Comparison of ENCODE assay signal across 8 cellular contexts in genomic region chr18:3245853-3246635, GRCh38. TPM values are rescaled to one million over a fixed set of nuclear protein-coding genes. Genes with fewer than 3 reads are reported as not detected.
A peak's percentile ranks its signal among the peaks of the same experiment; 100 is the strongest.
DNase-seq lines count a peak whose midpoint lies in the region; ATAC-seq, FAIRE-seq and TF ChIP-seq lines count a peak whose summit lies in the region.

No MANE protein-coding gene starts in this region.

- H3K27ac ChIP-seq in endothelial cell of umbilical vein (ENCODE audit: insufficient read depth, low read depth, low read length) = peak overlapping the region; percentile 83

- no peaks in the 10 kb centered on the region for H3K9me1 ChIP-seq in endothelial cell of umbilical vein (replicated peaks; ENCODE audit: control insufficient read depth, extremely low read depth, insufficient read depth, low read length)

- CTCF ChIA-PET in endothelial cell of umbilical vein (lab: Charles Lee) = interaction anchor here (0.6 to 4.8 kb wide), 45 partner anchors 10 to 1660 kb away, joined by 3 to 54 read pairs (median 5); no protein-coding TSS in a partner anchor

- FAIRE-seq in endothelial cell of umbilical vein (lab: Jason Lieb, UNC) = peak; percentile 86

- TF ChIP-seq POLR2A in endothelial cell of umbilical vein (IDR thresholded peaks at IDR 0.05; ENCODE audit: low read depth, low read length) = no peak

- peak overlapping the region; percentile 100 for H3K9ac ChIP-seq in endothelial cell of umbilical vein (replicated peaks; ENCODE audit: extremely low read depth, insufficient read depth, low read length)

- POLR2A ChIA-PET in endothelial cell of umbilical vein (lab: Charles Lee) = interaction anchor here (0.7 to 1.4 kb wide), 7 partner anchors 94 to 675 kb away, joined by 3 to 4 read pairs (median 3); partner anchors contain the start of genes METTL4 and NDC80

- H3K4me2 ChIP-seq in endothelial cell of umbilical vein (ENCODE audit: insufficient read depth, low read length) = peak overlapping the region; percentile 74

- H3K4me3 ChIP-seq in endothelial cell of umbilical vein (replicated peaks in 1 of 3; ENCODE audit: insufficient read depth in 1 of 3, low read depth in 1 of 3, low read length in 3 of 3) = peak overlapping the region; percentile 26 to 75 (median 66)
- peak overlapping the region; percentile 91 for H3K4me3 ChIP-seq in mononuclear cell (ENCODE audit: low read length)

- H3K9me3 ChIP-seq in endothelial cell of umbilical vein (replicated peaks; ENCODE audit: control insufficient read depth, insufficient read depth, low read length) = no peaks in the 10 kb centered on the region
- no peaks in the 10 kb centered on the region for H3K9me3 ChIP-seq in mononuclear cell (ENCODE audit: low read depth, low read length)

- H3K4me1 ChIP-seq in endothelial cell of umbilical vein (ENCODE audit: control insufficient read depth, extremely low read depth, insufficient read depth, low read length) (peaks cover 26% of the 10 kb centered on the region), mononuclear cell (ENCODE audit: insufficient read depth, low read length) (peaks cover 45% of the 10 kb centered on the region)

- peak overlapping the region; percentile 78 for H2AFZ ChIP-seq in endothelial cell of umbilical vein (ENCODE audit: low read depth, low read length)

- dilution Hi-C loops in endothelial cell of umbilical vein (cut with MboI; ENCODE audit: extremely low pct_ligation_motif_present, low sequenced_read_pairs) = no loop called here

- H4K20me1 ChIP-seq in endothelial cell of umbilical vein (replicated peaks; ENCODE audit: control insufficient read depth, extremely low read depth, insufficient read depth, low read length) = no peaks in the 10 kb centered on the region

- no TSS peak for BruUV-seq in endothelial cell of umbilical vein (replicated peaks; lab: Mats Ljungman, UMichigan)

- intact Hi-C loops in endothelial cell of umbilical vein (cut with micrococcal nuclease) = loop anchor here (1.0 to 10.0 kb wide), 9 partner anchors 93 to 1659 kb away; partner anchors contain the start of gene LPIN2

- peak; percentile 43 for ATAC-seq in GM19463 (IDR thresholded peaks at IDR 0.05; ENCODE audit: unreplicated experiment)

- H3K27me3 ChIP-seq in endothelial cell of umbilical vein (ENCODE audit: control insufficient read depth in 2 of 2, insufficient read depth in 2 of 2, low read length in 2 of 2) (no peaks in the 10 kb centered on the region), mononuclear cell (ENCODE audit: insufficient read depth, low read length) (no peaks in the 10 kb centered on the region)

- TF ChIP-seq CTCF in endothelial cell of umbilical vein (IDR thresholded peaks at IDR 0.05; ENCODE audit: extremely low read depth in 1 of 2, insufficient read depth in 1 of 2, low read depth in 1 of 2, low read length in 2 of 2) = peak; percentile 96

- H3K36me3 ChIP-seq in endothelial cell of umbilical vein (ENCODE audit: control insufficient read depth in 2 of 2, extremely low read depth in 1 of 2, insufficient read depth in 2 of 2, low read length in 2 of 2) = peaks cover 0 to 4% of the 10 kb centered on the region in 2 experiments

- DNase-seq in CMK (ENCODE audit: low read depth) = peak; percentile 45
- DNase-seq in HPDE6-E6E7 (ENCODE audit: extremely low spot score) = peak; percentile 69
- DNase-seq in NOMO-1 treated with DMSO at 0.1 percent for 48 hours (lab: John Stamatoyannopoulos, UW; ENCODE audit: unreplicated experiment) = peak; percentile 85
- DNase-seq in activated CD8-positive, alpha-beta memory T cell treated with anti-CD3 and anti-CD28 coated beads, Interleukin-2, amount 50 U/mL, for 4 hours = peak; percentile 73
- peak; percentile 91 for DNase-seq in endothelial cell of umbilical vein (ENCODE audit: low read depth, low spot score)
- DNase-seq in stimulated activated CD8-positive, alpha-beta memory T cell treated with anti-CD3 and anti-CD28 coated beads, Interleukin-4, amount 100 ng/mL, for 1 hour (ENCODE audit: low read depth in 2 of 2, low spot score in 1 of 2) = peak; percentile 54 to 66

- H3K79me2 ChIP-seq in endothelial cell of umbilical vein (ENCODE audit: control insufficient read depth, insufficient read depth, low read length) = peaks cover 33% of the 10 kb centered on the region

TF ChIP-seq in endothelial cell of umbilical vein, 7 proteins besides CTCF, POLR2A, EP300 and RAD21:
- TF ChIP-seq, protein P1, sequence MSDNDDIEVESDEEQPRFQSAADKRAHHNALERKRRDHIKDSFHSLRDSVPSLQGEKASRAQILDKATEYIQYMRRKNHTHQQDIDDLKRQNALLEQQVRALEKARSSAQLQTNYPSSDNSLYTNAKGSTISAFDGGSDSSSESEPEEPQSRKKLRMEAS (IDR thresholded peaks at IDR 0.05; ENCODE audit: insufficient read depth, insufficient read length) = no peak
- TF ChIP-seq POLR2AphosphoS5 (IDR thresholded peaks at IDR 0.05; ENCODE audit: insufficient read depth, low read depth, low read length) = no peak
- no peak for TF ChIP-seq JUN (IDR thresholded peaks at IDR 0.05; ENCODE audit: borderline replicate concordance, insufficient read depth, insufficient read length, low read depth)
- no peak for TF ChIP-seq GATA2 (IDR thresholded peaks at IDR 0.05; ENCODE audit: insufficient read depth, insufficient read length, low read depth, low read length)
- no peak for TF ChIP-seq MYC (IDR thresholded peaks at IDR 0.05; ENCODE audit: low read depth, low read length)
- TF ChIP-seq FOS (IDR thresholded peaks at IDR 0.05; ENCODE audit: borderline replicate concordance, insufficient read depth, low read length) = no peak
- no peak for TF ChIP-seq EZH2 (IDR thresholded peaks at IDR 0.05; ENCODE audit: borderline replicate concordance, low read depth, low read length, severe bottlenecking)
TF ChIP-seq in endothelial cell of umbilical vein: peak in this region for 0.

RNA-seq across cellular contexts. Expression of gene MYL12A, which starts 1.6 kb away (rescaled TPM):
- total RNA-seq in endothelial cell of umbilical vein = 793 and 796 TPM in 2 replicates
- polyA plus RNA-seq in endothelial cell of umbilical vein = 532 and 597 TPM in 2 replicates
- 814 and 900 TPM in 2 replicates for polyA plus RNA-seq in endothelial cell of umbilical vein (2011; cell fraction: cytosol; rRNA removed)
- polyA plus RNA-seq in endothelial cell of umbilical vein (2011; cell fraction: nucleus; rRNA removed) = 350 and 406 TPM in 2 replicates
- 760 and 962 TPM in 2 replicates for polyA plus RNA-seq in endothelial cell of umbilical vein (2012)
- polyA minus RNA-seq in endothelial cell of umbilical vein = 489 and 516 TPM in 2 replicates
- polyA minus RNA-seq in endothelial cell of umbilical vein (2011; cell fraction: cytosol; rRNA and poly(A)+ RNA removed) = 117 TPM
- polyA minus RNA-seq in endothelial cell of umbilical vein (2011; cell fraction: nucleus; rRNA and poly(A)+ RNA removed) = 214 and 242 TPM in 2 replicates
- 475 TPM for total RNA-seq in mononuclear cell

RNA-seq across cellular contexts. Expression of gene MYL12B, which starts 15.9 kb away (rescaled TPM):
- total RNA-seq in endothelial cell of umbilical vein (634 and 638 TPM in 2 replicates), mononuclear cell (209 TPM)
- polyA plus RNA-seq in endothelial cell of umbilical vein = 681 and 724 TPM in 2 replicates
- polyA plus RNA-seq in endothelial cell of umbilical vein (2011; cell fraction: cytosol; rRNA removed) = 1,207 and 1,302 TPM in 2 replicates
- 415 and 445 TPM in 2 replicates for polyA plus RNA-seq in endothelial cell of umbilical vein (2011; cell fraction: nucleus; rRNA removed)
- 703 and 1,019 TPM in 2 replicates for polyA plus RNA-seq in endothelial cell of umbilical vein (2012)
- polyA minus RNA-seq in endothelial cell of umbilical vein = 483 and 580 TPM in 2 replicates
- 115 TPM for polyA minus RNA-seq in endothelial cell of umbilical vein (2011; cell fraction: cytosol; rRNA and poly(A)+ RNA removed)
- polyA minus RNA-seq in endothelial cell of umbilical vein (2011; cell fraction: nucleus; rRNA and poly(A)+ RNA removed) = 85.9 and 87.1 TPM in 2 replicates

RNA-seq across cellular contexts. Expression of gene MYOM1, which starts 26.3 kb away (rescaled TPM):
- total RNA-seq in endothelial cell of umbilical vein = not detected in 2 replicates
- 0.05 and 0.08 TPM in 2 replicates for polyA plus RNA-seq in endothelial cell of umbilical vein
- 0.05 and 0.07 TPM in 2 replicates for polyA plus RNA-seq in endothelial cell of umbilical vein (2011; cell fraction: cytosol; rRNA removed)
- polyA plus RNA-seq in endothelial cell of umbilical vein (2011; cell fraction: nucleus; rRNA removed) = 0.05 and 0.29 TPM in 2 replicates
- polyA plus RNA-seq in endothelial cell of umbilical vein (2012) = 0.15 and 0.33 TPM in 2 replicates
- polyA minus RNA-seq in endothelial cell of umbilical vein = not detected in 2 replicates
- not detected for polyA minus RNA-seq in endothelial cell of umbilical vein (2011; cell fraction: cytosol; rRNA and poly(A)+ RNA removed)
- polyA minus RNA-seq in endothelial cell of umbilical vein (2011; cell fraction: nucleus; rRNA and poly(A)+ RNA removed) = not detected in 2 replicates
- total RNA-seq in mononuclear cell = 0.94 TPM

Comparison
In these comparisons a context has a peak if more than half of its experiments do, and no peak if none do; other contexts are left out.
1. Peak in every context shown above with its lines: DNase-seq, ATAC-seq, H3K4me3 ChIP-seq and H3K27ac ChIP-seq.